Comparison of ENCODE assay signal across 8 cellular contexts in the genomic region with DNA sequence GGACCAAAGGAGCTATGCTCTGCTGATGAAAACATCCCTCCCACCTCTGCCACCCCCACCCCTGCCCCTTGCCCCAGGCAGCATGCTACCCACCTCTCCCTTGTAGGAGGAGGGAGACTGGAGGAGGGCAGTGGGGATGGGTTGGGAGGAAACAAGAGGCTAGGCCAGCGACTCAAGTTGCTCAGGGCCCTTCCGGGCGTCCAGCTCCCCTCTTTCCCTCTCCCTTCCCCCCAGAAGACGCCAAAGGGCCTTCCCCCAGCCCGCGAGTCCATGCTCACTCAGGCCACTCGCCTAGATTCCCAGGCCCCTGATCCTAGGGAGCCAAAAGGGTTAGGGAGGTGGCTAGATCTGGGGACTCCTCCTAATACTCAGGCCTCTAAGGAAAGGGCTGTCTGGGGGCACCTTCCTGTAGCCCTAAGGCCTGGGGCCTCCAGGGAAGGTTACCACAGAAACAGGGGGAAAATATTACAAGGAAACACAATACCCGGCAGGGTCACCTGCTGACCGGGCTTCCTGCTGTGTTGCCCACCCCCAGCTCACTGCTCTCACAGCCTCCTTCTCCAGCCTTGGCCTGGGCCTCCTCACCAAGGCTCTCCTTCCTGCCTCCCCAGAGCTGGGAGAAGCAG. TPM values are rescaled to one million over a fixed set of nuclear protein-coding genes. Genes with fewer than 3 reads are reported as not detected.
DNase-seq lines count a peak whose midpoint lies in the region; ATAC-seq and TF ChIP-seq lines count a peak whose summit lies in the region.

No MANE protein-coding gene starts in this region.

- no peaks in the 10 kb centered on the region for H3K27me3 Mint-ChIP-seq in activated naive CD4-positive, alpha-beta T cell treated with anti-CD3 and anti-CD28 coated beads for 36 hours (ENCODE audit: low read depth)
- no peaks in the 10 kb centered on the region for H3K27me3 Mint-ChIP-seq in central memory CD8-positive, alpha-beta T cell

- no peak for DNase-seq in activated naive CD4-positive, alpha-beta T cell treated with anti-CD3 and anti-CD28 coated beads for 36 hours
- no peak for DNase-seq in activated naive CD4-positive, alpha-beta T cell treated with Interleukin-2 at 50 U/mL for 16 hours
- DNase-seq in central memory CD8-positive, alpha-beta T cell (ENCODE audit: low spot score in 2 of 2), result no peak
- DNase-seq in upper lobe of right lung (peak; percentile 53), SW 1271 (lab: John Stamatoyannopoulos, UW) (no peak)

- peak overlapping the region; percentile 44 to 47 for H3K9ac ChIP-seq in mucosa of rectum (ENCODE audit: low read depth in 1 of 2, low read length in 2 of 2)

- no peaks in the 10 kb centered on the region for H3K27me3 ChIP-seq in mucosa of rectum (ENCODE audit: control insufficient read depth in 2 of 2, insufficient read depth in 2 of 2, low read length in 2 of 2)
- no peaks in the 10 kb centered on the region for H3K27me3 ChIP-seq in upper lobe of right lung

- H3K36me3 ChIP-seq in mucosa of rectum (ENCODE audit: control insufficient read depth in 2 of 2, insufficient read depth in 2 of 2, low read length in 2 of 2), result no peaks in the 10 kb centered on the region
- H3K36me3 ChIP-seq in upper lobe of right lung, result no peaks in the 10 kb centered on the region

- peaks cover 54% of the 10 kb centered on the region for H3K4me1 Mint-ChIP-seq in activated naive CD4-positive, alpha-beta T cell treated with anti-CD3 and anti-CD28 coated beads for 36 hours (ENCODE audit: low read depth)
- H3K4me1 Mint-ChIP-seq in central memory CD8-positive, alpha-beta T cell, result peaks cover 85% of the 10 kb centered on the region

- intact Hi-C loops in activated naive CD4-positive, alpha-beta T cell treated with anti-CD3 and anti-CD28 coated beads for 36 hours (cut with micrococcal nuclease), result loop anchor here (1.0 to 10.0 kb wide), 4 partner anchors 8 to 1442 kb away; partner anchors contain the start of gene SLC38A2
- intact Hi-C loops in upper lobe of right lung (cut with DNase I), result no loop called here

- H3K9me3 ChIP-seq in mucosa of rectum (ENCODE audit: control insufficient read depth in 2 of 2, low read length in 2 of 2), result no peaks in the 10 kb centered on the region
- no peaks in the 10 kb centered on the region for H3K9me3 ChIP-seq in upper lobe of right lung

- peaks cover 3% of the 10 kb centered on the region for H3K9me3 Mint-ChIP-seq in activated naive CD4-positive, alpha-beta T cell treated with anti-CD3 and anti-CD28 coated beads for 36 hours
- no peaks in the 10 kb centered on the region for H3K9me3 Mint-ChIP-seq in central memory CD8-positive, alpha-beta T cell

- H3K4me3 Mint-ChIP-seq in activated naive CD4-positive, alpha-beta T cell treated with anti-CD3 and anti-CD28 coated beads for 36 hours, result peak overlapping the region; percentile 88
- H3K4me3 Mint-ChIP-seq in central memory CD8-positive, alpha-beta T cell, result peak overlapping the region; percentile 97

- H3K4me3 ChIP-seq in mucosa of rectum (ENCODE audit: low read length in 2 of 2), result peak overlapping the region; percentile 13 to 74
- H3K4me3 ChIP-seq in upper lobe of right lung, result peak overlapping the region; percentile 82

- H3K4me1 ChIP-seq in mucosa of rectum (ENCODE audit: control insufficient read depth in 2 of 2, insufficient read depth in 2 of 2, low read length in 2 of 2) (peaks cover 54 to 66% of the 10 kb centered on the region in 2 donors), upper lobe of right lung (peaks cover 80% of the 10 kb centered on the region)

- H3K27ac ChIP-seq in mucosa of rectum (ENCODE audit: low read depth in 2 of 2, low read length in 2 of 2), result peak overlapping the region; percentile 86 to 98
- H3K27ac ChIP-seq in upper lobe of right lung, result peak overlapping the region; percentile 97

- TF ChIP-seq CTCF in upper lobe of right lung (IDR thresholded peaks at IDR 0.05), result no peak

- CTCF ChIA-PET in activated naive CD4-positive, alpha-beta T cell treated with anti-CD3 and anti-CD28 coated beads for 36 hours (lab: Charles Lee), result interaction anchor here (1.0 to 27.8 kb wide), 9 partner anchors 10 to 73 kb away, joined by 3 to 848 read pairs (median 10); no protein-coding TSS in a partner anchor

- H3K36me3 Mint-ChIP-seq in activated naive CD4-positive, alpha-beta T cell treated with anti-CD3 and anti-CD28 coated beads for 36 hours (ENCODE audit: low read depth), result peaks cover 67% of the 10 kb centered on the region
- peaks cover 12% of the 10 kb centered on the region for H3K36me3 Mint-ChIP-seq in central memory CD8-positive, alpha-beta T cell (ENCODE audit: insufficient read depth)

- ATAC-seq in central memory CD8-positive, alpha-beta T cell (replicated peaks; ENCODE audit: extremely low read depth, poor library complexity, severe bottlenecking), result no peak
- ATAC-seq in upper lobe of right lung (no peak), HG02938 (IDR thresholded peaks at IDR 0.05; ENCODE audit: unreplicated experiment) (no peak), HG03442 (IDR thresholded peaks at IDR 0.05; ENCODE audit: unreplicated experiment) (no peak)

- H3K27ac Mint-ChIP-seq in activated naive CD4-positive, alpha-beta T cell treated with anti-CD3 and anti-CD28 coated beads for 36 hours, result peak overlapping the region; percentile 98
- peak overlapping the region; percentile 89 for H3K27ac Mint-ChIP-seq in central memory CD8-positive, alpha-beta T cell (ENCODE audit: low read depth)

RNA-seq across cellular contexts. Expression of gene HDAC7, which starts 2.9 kb away (rescaled TPM):
- 100 to 1,000 TPM; 272 to 289 TPM for total RNA-seq in activated naive CD4-positive, alpha-beta T cell treated with anti-CD3 and anti-CD28 coated beads for 36 hours
- total RNA-seq in upper lobe of right lung, result 135 TPM

RNA-seq across cellular contexts. Expression of gene SLC48A1, which starts 43.7 kb away (rescaled TPM):
- total RNA-seq in activated naive CD4-positive, alpha-beta T cell treated with anti-CD3 and anti-CD28 coated beads for 36 hours, result 10 to 100 TPM; 16.6 to 21.0 TPM
- 40.9 TPM for total RNA-seq in upper lobe of right lung

RNA-seq across cellular contexts. Expression of gene RAPGEF3, which starts 58.1 kb away (rescaled TPM):
- total RNA-seq in activated naive CD4-positive, alpha-beta T cell treated with anti-CD3 and anti-CD28 coated beads for 36 hours, result 1 to 10 TPM; 1.5 to 1.6 TPM
- 69.6 TPM for total RNA-seq in upper lobe of right lung

Comparison
In these comparisons a context has a peak if more than half of its experiments do, and no peak if none do; other contexts are left out.
1. RNA of gene RAPGEF3, which starts 58.1 kb away (total RNA-seq): 69.6 TPM in upper lobe of right lung (single experiment); 1.5 to 1.6 TPM in activated naive CD4-positive, alpha-beta T cell treated with anti-CD3 and anti-CD28 coated beads for 36 hours; every median in the first group is over 10 times any median in the second.